In the genomic region with DNA sequence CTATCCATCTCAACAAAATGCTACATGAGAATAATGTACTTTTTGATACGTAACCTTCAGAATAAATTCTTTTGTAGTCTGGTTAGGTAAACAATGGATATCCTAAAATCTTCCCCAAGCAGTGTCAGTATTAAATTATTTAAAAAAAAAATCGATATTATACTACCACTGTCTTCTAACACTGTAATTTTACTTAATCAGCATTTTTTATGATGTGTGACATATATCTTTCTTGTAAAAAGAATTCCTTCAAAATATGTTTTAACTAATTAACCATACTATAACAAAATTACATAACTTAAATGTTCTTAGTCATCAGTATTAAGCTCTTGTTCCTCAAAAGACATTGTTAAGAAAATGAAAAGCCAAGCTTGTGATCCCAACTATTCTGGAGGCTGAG, we compare ENCODE assay signal across 23 cellular contexts.
"Had no signal": no experiment of that assay in that cellular context is flagged by ENCODE, and none has a peak within 500 bp of the region (broad histone marks: within the 10 kb centered on the region; RNA-seq: fewer than 3 reads in every experiment).

No MANE protein-coding gene starts in this region.

- FAIRE-seq: RCC 7860 had no signal

- H3K4me3 ChIP-seq: MG63, SJSA1, SK-N-MC had no signal

- H3K4me1 ChIP-seq: SJSA1 had no signal

- H3K9me3 ChIP-seq: MG63, SJSA1 had no signal

- DNase-seq: Karpas-422, KG1, MG63, NCI-H1092, NCI-H1105 treated with DMSO at 0.1 percent for 48 hours, NCI-H1417 treated with DMSO at 0.1 percent for 48 hours, NCI-H146, NCI-H1694 treated with DMSO at 0.1 percent for 48 hours, NCI-H1930, NCI-H2081, NCI-H2107, NCI-H226, NCI-H446, NCI-H510A, NCI-H524 treated with DMSO at 0.1 percent for 48 hours, NCI-H69, NCI-H774, Right ventricle myocardium superior, RPMI8226, SIG-M5 had no signal

- H3K27ac ChIP-seq: SJSA1, SK-N-MC had no signal

- H3K27me3 ChIP-seq: MG63, SJSA1 had no signal
